In genomic region chr1:143720087-143721023, GRCh38 we compare ENCODE assay signal across 1 cellular context.
TF ChIP-seq lines count a peak whose summit lies in the region.

No MANE protein-coding gene starts in this region.

TF ChIP-seq in K562, 482 proteins besides CTCF, POLR2A, EP300 and RAD21 (continued from another document and continues in another):
- TF ChIP-seq, protein P1, sequence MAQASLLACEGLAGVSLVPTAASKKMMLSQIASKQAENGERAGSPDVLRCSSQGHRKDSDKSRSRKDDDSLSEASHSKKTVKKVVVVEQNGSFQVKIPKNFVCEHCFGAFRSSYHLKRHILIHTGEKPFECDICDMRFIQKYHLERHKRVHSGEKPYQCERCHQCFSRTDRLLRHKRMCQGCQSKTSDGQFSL (CRISPR knock-in tag; IDR thresholded peaks at IDR 0.05): no peak
- TF ChIP-seq, protein P1 (tag; IDR thresholded peaks at IDR 0.05): no peak
- TF ChIP-seq ILK (tag; IDR thresholded peaks at IDR 0.05; ENCODE audit: borderline replicate concordance, low read depth) (no peak), TAF15 (IDR thresholded peaks at IDR 0.05; ENCODE audit: low read depth, low read length) (no peak), SFPQ (IDR thresholded peaks at IDR 0.05; ENCODE audit: low read depth, low read length) (no peak), PHB (CRISPR knock-in tag; IDR thresholded peaks at IDR 0.05) (no peak), CTCFL (IDR thresholded peaks at IDR 0.05; ENCODE audit: borderline replicate concordance, insufficient read depth, low read depth, low read length, poor library complexity, severe bottlenecking) (no peak), ZNF609 (CRISPR knock-in tag; IDR thresholded peaks at IDR 0.05; ENCODE audit: borderline replicate concordance) (peak; percentile 53; the same call in 1 of the 2 replicates), SRSF3 (IDR thresholded peaks at IDR 0.05; ENCODE audit: insufficient read depth, low read length) (no peak), ZNF311 (CRISPR knock-in tag; IDR thresholded peaks at IDR 0.05) (no peak), ZNF217 (CRISPR knock-in tag; IDR thresholded peaks at IDR 0.05) (no peak), ZNF121 (CRISPR knock-in tag; conservative IDR thresholded peaks at IDR 0.05) (no peak), CXXC5 (CRISPR knock-in tag; IDR thresholded peaks at IDR 0.05) (peak; percentile 46), GABPA (tag; conservative IDR thresholded peaks at IDR 0.05; ENCODE audit: low read depth) (peak; percentile 91), TEAD1 (CRISPR knock-in tag; IDR thresholded peaks at IDR 0.05) (peak; percentile 9 to 76; a peak in 1 of 4 replicates), TBL1XR1 (IDR thresholded peaks at IDR 0.05; ENCODE audit: low read length in 2 of 2) (no peak), ZNF57 (CRISPR knock-in tag; IDR thresholded peaks at IDR 0.05) (no peak), DDX20 (tag; IDR thresholded peaks at IDR 0.05; ENCODE audit: low read depth) (no peak), TARDBP (IDR thresholded peaks at IDR 0.05) (no peak), FOXA3 (CRISPR knock-in tag; conservative IDR thresholded peaks at IDR 0.05 in 1 of 2, IDR thresholded peaks at IDR 0.05 in 1 of 2) (no peak), TAF9B (IDR thresholded peaks at IDR 0.05; ENCODE audit: partially characterized antibody) (peak; percentile 54), FOXJ3 (CRISPR knock-in tag; IDR thresholded peaks at IDR 0.05) (no peak), KLF1 (tag; IDR thresholded peaks at IDR 0.05) (no peak), CHCHD3 (CRISPR knock-in tag; IDR thresholded peaks at IDR 0.05) (peak; percentile 89; the same call in 1 of the 2 replicates), HOXB6 (CRISPR knock-in tag; IDR thresholded peaks at IDR 0.05; ENCODE audit: borderline replicate concordance) (no peak), ZNF24 (IDR thresholded peaks at IDR 0.05) (no peak), ZNF644 (tag; IDR thresholded peaks at IDR 0.05; ENCODE audit: low read depth) (no peak), ZFP36 (IDR thresholded peaks at IDR 0.05; ENCODE audit: low read depth, low read length, partially characterized antibody) (no peak), TRIM28 (IDR thresholded peaks at IDR 0.05) (no peak), ZNF780A (CRISPR knock-in tag; IDR thresholded peaks at IDR 0.05) (no peak), NR3C1 (CRISPR knock-in tag; IDR thresholded peaks at IDR 0.05) (no peak), MAFF (IDR thresholded peaks at IDR 0.05; ENCODE audit: low read length) (no peak), MEF2D (tag; conservative IDR thresholded peaks at IDR 0.05; ENCODE audit: low read depth) (no peak), RBM15 (IDR thresholded peaks at IDR 0.05; ENCODE audit: insufficient read depth, low read length) (no peak), PRMT5 (CRISPR knock-in tag; IDR thresholded peaks at IDR 0.05) (no peak), HDAC2 (IDR thresholded peaks at IDR 0.05) (no peak), SMAD1 (IDR thresholded peaks at IDR 0.05; ENCODE audit: low read depth, low read length, partially characterized antibody) (peak; percentile 70), SAFB (IDR thresholded peaks at IDR 0.05; ENCODE audit: borderline replicate concordance, low read depth, low read length) (no peak), RB1 (IDR thresholded peaks at IDR 0.05; ENCODE audit: low read depth) (no peak)
- TF ChIP-seq, protein P2, sequence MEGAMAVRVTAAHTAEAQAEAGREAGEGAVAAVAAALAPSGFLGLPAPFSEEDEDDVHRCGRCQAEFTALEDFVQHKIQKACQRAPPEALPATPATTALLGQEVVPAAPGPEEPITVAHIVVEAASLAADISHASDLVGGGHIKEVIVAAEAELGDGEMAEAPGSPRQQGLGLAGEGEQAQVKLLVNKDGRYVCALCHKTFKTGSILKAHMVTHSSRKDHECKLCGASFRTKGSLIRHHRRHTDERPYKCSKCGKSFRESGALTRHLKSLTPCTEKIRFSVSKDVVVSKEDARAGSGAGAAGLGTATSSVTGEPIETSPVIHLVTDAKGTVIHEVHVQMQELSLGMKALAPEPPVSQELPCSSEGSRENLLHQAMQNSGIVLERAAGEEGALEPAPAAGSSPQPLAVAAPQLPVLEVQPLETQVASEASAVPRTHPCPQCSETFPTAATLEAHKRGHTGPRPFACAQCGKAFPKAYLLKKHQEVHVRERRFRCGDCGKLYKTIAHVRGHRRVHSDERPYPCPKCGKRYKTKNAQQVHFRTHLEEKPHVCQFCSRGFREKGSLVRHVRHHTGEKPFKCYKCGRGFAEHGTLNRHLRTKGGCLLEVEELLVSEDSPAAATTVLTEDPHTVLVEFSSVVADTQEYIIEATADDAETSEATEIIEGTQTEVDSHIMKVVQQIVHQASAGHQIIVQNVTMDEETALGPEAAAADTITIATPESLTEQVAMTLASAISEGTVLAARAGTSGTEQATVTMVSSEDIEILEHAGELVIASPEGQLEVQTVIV (CRISPR knock-in tag; IDR thresholded peaks at IDR 0.05; ENCODE audit: borderline replicate concordance): no peak
- TF ChIP-seq, protein P3, sequence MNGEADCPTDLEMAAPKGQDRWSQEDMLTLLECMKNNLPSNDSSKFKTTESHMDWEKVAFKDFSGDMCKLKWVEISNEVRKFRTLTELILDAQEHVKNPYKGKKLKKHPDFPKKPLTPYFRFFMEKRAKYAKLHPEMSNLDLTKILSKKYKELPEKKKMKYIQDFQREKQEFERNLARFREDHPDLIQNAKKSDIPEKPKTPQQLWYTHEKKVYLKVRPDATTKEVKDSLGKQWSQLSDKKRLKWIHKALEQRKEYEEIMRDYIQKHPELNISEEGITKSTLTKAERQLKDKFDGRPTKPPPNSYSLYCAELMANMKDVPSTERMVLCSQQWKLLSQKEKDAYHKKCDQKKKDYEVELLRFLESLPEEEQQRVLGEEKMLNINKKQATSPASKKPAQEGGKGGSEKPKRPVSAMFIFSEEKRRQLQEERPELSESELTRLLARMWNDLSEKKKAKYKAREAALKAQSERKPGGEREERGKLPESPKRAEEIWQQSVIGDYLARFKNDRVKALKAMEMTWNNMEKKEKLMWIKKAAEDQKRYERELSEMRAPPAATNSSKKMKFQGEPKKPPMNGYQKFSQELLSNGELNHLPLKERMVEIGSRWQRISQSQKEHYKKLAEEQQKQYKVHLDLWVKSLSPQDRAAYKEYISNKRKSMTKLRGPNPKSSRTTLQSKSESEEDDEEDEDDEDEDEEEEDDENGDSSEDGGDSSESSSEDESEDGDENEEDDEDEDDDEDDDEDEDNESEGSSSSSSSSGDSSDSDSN (IDR thresholded peaks at IDR 0.05; ENCODE audit: borderline replicate concordance in 1 of 2, low read depth in 2 of 2, low read length in 2 of 2): no peak
- TF ChIP-seq, protein P4, sequence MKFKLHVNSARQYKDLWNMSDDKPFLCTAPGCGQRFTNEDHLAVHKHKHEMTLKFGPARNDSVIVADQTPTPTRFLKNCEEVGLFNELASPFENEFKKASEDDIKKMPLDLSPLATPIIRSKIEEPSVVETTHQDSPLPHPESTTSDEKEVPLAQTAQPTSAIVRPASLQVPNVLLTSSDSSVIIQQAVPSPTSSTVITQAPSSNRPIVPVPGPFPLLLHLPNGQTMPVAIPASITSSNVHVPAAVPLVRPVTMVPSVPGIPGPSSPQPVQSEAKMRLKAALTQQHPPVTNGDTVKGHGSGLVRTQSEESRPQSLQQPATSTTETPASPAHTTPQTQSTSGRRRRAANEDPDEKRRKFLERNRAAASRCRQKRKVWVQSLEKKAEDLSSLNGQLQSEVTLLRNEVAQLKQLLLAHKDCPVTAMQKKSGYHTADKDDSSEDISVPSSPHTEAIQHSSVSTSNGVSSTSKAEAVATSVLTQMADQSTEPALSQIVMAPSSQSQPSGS (CRISPR knock-in tag; IDR thresholded peaks at IDR 0.05): 0 out of 2 replicates have a peak, but pooled peaks have one; percentile 52
- TF ChIP-seq, protein P5, sequence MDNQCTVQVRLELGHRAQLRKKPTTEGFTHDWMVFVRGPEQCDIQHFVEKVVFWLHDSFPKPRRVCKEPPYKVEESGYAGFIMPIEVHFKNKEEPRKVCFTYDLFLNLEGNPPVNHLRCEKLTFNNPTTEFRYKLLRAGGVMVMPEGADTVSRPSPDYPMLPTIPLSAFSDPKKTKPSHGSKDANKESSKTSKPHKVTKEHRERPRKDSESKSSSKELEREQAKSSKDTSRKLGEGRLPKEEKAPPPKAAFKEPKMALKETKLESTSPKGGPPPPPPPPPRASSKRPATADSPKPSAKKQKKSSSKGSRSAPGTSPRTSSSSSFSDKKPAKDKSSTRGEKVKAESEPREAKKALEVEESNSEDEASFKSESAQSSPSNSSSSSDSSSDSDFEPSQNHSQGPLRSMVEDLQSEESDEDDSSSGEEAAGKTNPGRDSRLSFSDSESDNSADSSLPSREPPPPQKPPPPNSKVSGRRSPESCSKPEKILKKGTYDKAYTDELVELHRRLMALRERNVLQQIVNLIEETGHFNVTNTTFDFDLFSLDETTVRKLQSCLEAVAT (IDR thresholded peaks at IDR 0.05): no peak; a peak in 1 of 4 replicates
- TF ChIP-seq, protein P6, sequence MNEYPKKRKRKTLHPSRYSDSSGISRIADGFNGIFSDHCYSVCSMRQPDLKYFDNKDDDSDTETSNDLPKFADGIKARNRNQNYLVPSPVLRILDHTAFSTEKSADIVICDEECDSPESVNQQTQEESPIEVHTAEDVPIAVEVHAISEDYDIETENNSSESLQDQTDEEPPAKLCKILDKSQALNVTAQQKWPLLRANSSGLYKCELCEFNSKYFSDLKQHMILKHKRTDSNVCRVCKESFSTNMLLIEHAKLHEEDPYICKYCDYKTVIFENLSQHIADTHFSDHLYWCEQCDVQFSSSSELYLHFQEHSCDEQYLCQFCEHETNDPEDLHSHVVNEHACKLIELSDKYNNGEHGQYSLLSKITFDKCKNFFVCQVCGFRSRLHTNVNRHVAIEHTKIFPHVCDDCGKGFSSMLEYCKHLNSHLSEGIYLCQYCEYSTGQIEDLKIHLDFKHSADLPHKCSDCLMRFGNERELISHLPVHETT (CRISPR knock-in tag; conservative IDR thresholded peaks at IDR 0.05 in 1 of 2, IDR thresholded peaks at IDR 0.05 in 1 of 2): peak in 1 of 2 experiments; percentile 43; a peak in 1 of 4 replicates
- TF ChIP-seq, protein P7, sequence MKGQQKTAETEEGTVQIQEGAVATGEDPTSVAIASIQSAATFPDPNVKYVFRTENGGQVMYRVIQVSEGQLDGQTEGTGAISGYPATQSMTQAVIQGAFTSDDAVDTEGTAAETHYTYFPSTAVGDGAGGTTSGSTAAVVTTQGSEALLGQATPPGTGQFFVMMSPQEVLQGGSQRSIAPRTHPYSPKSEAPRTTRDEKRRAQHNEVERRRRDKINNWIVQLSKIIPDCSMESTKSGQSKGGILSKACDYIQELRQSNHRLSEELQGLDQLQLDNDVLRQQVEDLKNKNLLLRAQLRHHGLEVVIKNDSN (CRISPR knock-in tag; IDR thresholded peaks at IDR 0.05): no peak
